Comparison of ENCODE assay signal across 13 cellular contexts in the genomic region with DNA sequence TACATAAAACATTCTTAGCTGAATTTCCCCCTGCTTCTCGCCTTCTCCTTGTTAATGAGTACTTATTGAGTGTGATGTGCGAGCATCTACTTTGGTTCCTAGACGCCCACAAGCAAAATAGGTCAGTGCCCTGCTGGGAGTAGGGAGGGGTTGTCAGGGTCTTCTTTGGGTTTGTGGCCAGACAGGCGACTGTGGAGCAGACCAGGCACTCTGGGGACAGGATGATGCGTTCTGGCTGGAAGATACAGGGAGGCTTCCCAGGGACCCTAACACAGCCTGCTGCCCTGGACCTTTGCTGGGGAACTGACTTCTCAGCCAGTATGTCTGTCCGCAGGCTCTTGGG.
DNase-seq lines count a peak whose midpoint lies in the region; ATAC-seq and TF ChIP-seq lines count a peak whose summit lies in the region.
"Had no signal": no experiment of that assay in that cellular context is flagged by ENCODE, and none has a peak within 500 bp of the region (broad histone marks: within the 10 kb centered on the region; RNA-seq: fewer than 3 reads in every experiment).

No MANE protein-coding gene starts in this region.

- H3K9ac ChIP-seq in SK-N-SH (peak overlapping the region; percentile 1; the same call in 1 of the 2 replicates), skeletal muscle satellite cell (ENCODE audit: low read depth, low read length) (no peak overlapping the region)

- peak overlapping the region; percentile 59 for H3K4me3 ChIP-seq in DOHH2 (ENCODE audit: low read length)
- peak overlapping the region; percentile 12 to 36; a peak in 3 of 4 replicates for H3K4me3 ChIP-seq in SK-N-SH (ENCODE audit: low read depth in 2 of 2, low read length in 1 of 2)
- H3K4me3 ChIP-seq in skeletal muscle satellite cell (ENCODE audit: low read length), result peak overlapping the region; percentile 56
- H3K4me3 ChIP-seq: HAP-1 had no signal

- H3K27me3 ChIP-seq in DOHH2 (ENCODE audit: control insufficient read depth, low read length), result no peaks in the 10 kb centered on the region
- no peaks in the 10 kb centered on the region for H3K27me3 ChIP-seq in SK-N-SH (ENCODE audit: insufficient read depth)
- H3K27me3 ChIP-seq in skeletal muscle satellite cell (ENCODE audit: control insufficient read depth, insufficient read depth, low read length), result no peaks in the 10 kb centered on the region

- POLR2A ChIA-PET in SK-N-SH (lab: Yijun Ruan, JAX), result interaction anchor here (1.2 kb wide), 1 partner anchor 10 kb away, joined by 3 read pairs; no protein-coding TSS in a partner anchor

- WGBS in SK-N-SH (ENCODE audit: low lambda C conversion rate), result 59% methylated on average over 6 of the region's 6 CpGs

- CTCF ChIA-PET in SK-N-SH (lab: Yijun Ruan, JAX), result interaction anchor here (0.6 to 2.4 kb wide), 5 partner anchors 18 to 230 kb away, joined by 3 to 7 read pairs (median 4); no protein-coding TSS in a partner anchor

- H3K9me3 ChIP-seq in DOHH2 (ENCODE audit: control insufficient read depth, insufficient read depth, low read length) (no peaks in the 10 kb centered on the region), SK-N-SH (no peaks in the 10 kb centered on the region), skeletal muscle satellite cell (replicated peaks; ENCODE audit: low read length) (no peaks in the 10 kb centered on the region)
- H3K9me3 ChIP-seq: HAP-1 had no signal

- H3K79me2 ChIP-seq in DOHH2 (ENCODE audit: control insufficient read depth, low read length), result peaks cover 96% of the 10 kb centered on the region
- peaks cover 35% of the 10 kb centered on the region; the same call in 1 of the 2 replicates for H3K79me2 ChIP-seq in SK-N-SH (ENCODE audit: insufficient read depth)

- 0 out of 2 replicates have a peak overlapping the region, but pooled peaks have one; percentile 4 for H2AFZ ChIP-seq in SK-N-SH (ENCODE audit: low read depth)

- H3K9me2 ChIP-seq in DOHH2 (replicated peaks; ENCODE audit: control insufficient read depth, low read length), result no peaks in the 10 kb centered on the region
- H3K9me2 ChIP-seq in SK-N-SH, result no peaks in the 10 kb centered on the region

- TF ChIP-seq RAD21 in SK-N-SH (IDR thresholded peaks at IDR 0.05; ENCODE audit: low read length), result peak; percentile 20; the same call in 1 of the 2 replicates

- no peak for TF ChIP-seq EP300 in SK-N-SH (IDR thresholded peaks at IDR 0.05; ENCODE audit: borderline replicate concordance in 1 of 2, low read depth in 1 of 2, low read length in 1 of 2)

- H3K4me2 ChIP-seq in DOHH2 (ENCODE audit: low read length) (peak overlapping the region; percentile 77), SK-N-SH (peak overlapping the region; percentile 71), skeletal muscle satellite cell (ENCODE audit: low read length) (peak overlapping the region; percentile 78)

- H3K27ac ChIP-seq in DOHH2 (ENCODE audit: low read depth, low read length), result peak overlapping the region; percentile 76
- peak overlapping the region; percentile 63 to 97 for H3K27ac ChIP-seq in SK-N-SH (ENCODE audit: low read depth in 2 of 2, low read length in 1 of 2)

- peaks cover 43% of the 10 kb centered on the region for H3K36me3 ChIP-seq in DOHH2 (ENCODE audit: control insufficient read depth, low read length)
- H3K36me3 ChIP-seq in SK-N-SH (replicated peaks in 1 of 2; ENCODE audit: control insufficient read depth in 1 of 2, insufficient read depth in 2 of 2, low read length in 1 of 2), result no peaks in the 10 kb centered on the region
- peaks cover 3% of the 10 kb centered on the region for H3K36me3 ChIP-seq in skeletal muscle satellite cell (ENCODE audit: insufficient read depth, low read length)
- H3K36me3 ChIP-seq: HAP-1 had no signal

- no peak for ATAC-seq in GM21381 (IDR thresholded peaks at IDR 0.05; ENCODE audit: unreplicated experiment)
- ATAC-seq: activated T-cell treated with anti-CD3 and anti-CD28 coated beads, Interleukin-2, amount 50 U/mL, for 72 hours had no signal

- H3K4me1 ChIP-seq in DOHH2 (ENCODE audit: control insufficient read depth, low read length), result peaks cover 87% of the 10 kb centered on the region
- H3K4me1 ChIP-seq in SK-N-SH (ENCODE audit: control insufficient read depth in 1 of 2, insufficient read depth in 2 of 2, low read depth in 1 of 2, low read length in 1 of 2), result peaks cover 35 to 37% of the 10 kb centered on the region in 2 experiments
- H3K4me1 ChIP-seq in skeletal muscle satellite cell (ENCODE audit: control insufficient read depth, insufficient read depth, low read length), result peaks cover 35% of the 10 kb centered on the region
- H3K4me1 ChIP-seq: HAP-1 had no signal

- DNase-seq in SK-N-SH (peak; percentile 82), inferior parietal cortex (ENCODE audit: extremely low spot score) (peak; percentile 13), islet precursor cell (no peak), NOMO-1 treated with DMSO at 0.1 percent for 48 hours (lab: John Stamatoyannopoulos, UW; ENCODE audit: unreplicated experiment) (no peak), DMS153 (lab: John Stamatoyannopoulos, UW) (no peak)
- DNase-seq: activated CD4-positive, alpha-beta T cell treated with anti-CD3 and anti-CD28 coated beads, Interleukin-2, amount 10 ng/mL, durations not matched to agents 24 days and 14 days; activated T-cell treated with anti-CD3 and anti-CD28 coated beads, Interleukin-2, amount 50 U/mL, for 72 hours; mammary epithelial cell; NCI-H2029 treated with DMSO at 0.1 percent for 48 hours had no signal

- peaks cover 7% of the 10 kb centered on the region; the same call in 1 of the 2 replicates for H3F3A ChIP-seq in DOHH2 (ENCODE audit: control insufficient read depth, insufficient read depth)
- peaks cover 39% of the 10 kb centered on the region for H3F3A ChIP-seq in SK-N-SH (replicated peaks; ENCODE audit: insufficient read depth)

- H4K20me1 ChIP-seq in DOHH2 (ENCODE audit: control insufficient read depth, insufficient read depth, low read depth, low read length), result 0 out of 2 replicates have a peak, but pooled peaks cover 4% of the 10 kb centered on the region
- H4K20me1 ChIP-seq in SK-N-SH (ENCODE audit: insufficient read depth), result peaks cover 19% of the 10 kb centered on the region

- TF ChIP-seq CTCF in DOHH2 (IDR thresholded peaks at IDR 0.05; ENCODE audit: low read depth, low read length, poor library complexity, severe bottlenecking), result no peak
- TF ChIP-seq CTCF in SK-N-SH (IDR thresholded peaks at IDR 0.05), result no peak

TF ChIP-seq in SK-N-SH, 30 proteins besides CTCF, POLR2A, EP300 and RAD21:
- TF ChIP-seq SMC3 (IDR thresholded peaks at IDR 0.05; ENCODE audit: low read depth, low read length) (0 out of 2 replicates have a peak, but pooled peaks have one; percentile 6), FOSL2 (IDR thresholded peaks at IDR 0.05; ENCODE audit: borderline replicate concordance, low read depth) (no peak)
TF ChIP-seq in SK-N-SH: peak in this region for 1.

Comparison
In these comparisons a context has a peak if more than half of its experiments do, and no peak if none do; other contexts are left out.
1. DNase-seq: peak in SK-N-SH (single experiment) and inferior parietal cortex (single experiment); none in islet precursor cell (single experiment), NOMO-1 treated with DMSO at 0.1 percent for 48 hours (single experiment) and DMS153 (single experiment).
2. Peak in every context shown above with its lines, with median percentiles within 50 percentile points of each other: H3K4me2 ChIP-seq and H3K4me3 ChIP-seq.